9 cellular contexts compared by ENCODE assay signal in genomic region chr4:143403551-143403816, GRCh38.
DNase-seq lines count a peak whose midpoint lies in the region; ATAC-seq, FAIRE-seq and TF ChIP-seq lines count a peak whose summit lies in the region.
"Had no signal": no experiment of that assay in that cellular context is flagged by ENCODE, and none has a peak within 500 bp of the region (broad histone marks: within the 10 kb centered on the region; RNA-seq: fewer than 3 reads in every experiment).

No MANE protein-coding gene starts in this region.

- TF ChIP-seq POLR2A in endothelial cell of umbilical vein (IDR thresholded peaks at IDR 0.05; ENCODE audit: low read depth, low read length) = no peak
- TF ChIP-seq POLR2A in adrenal gland (IDR thresholded peaks at IDR 0.05) = no peak

- H3K4me1 Mint-ChIP-seq in MCF 10A (ENCODE audit: insufficient read depth, unreplicated experiment) = peaks cover 15% of the 10 kb centered on the region

- 37 to 45% (median 42%) methylated on average over 4 of the region's 4 CpGs for WGBS in adrenal gland, 4 donors

- H3K9ac ChIP-seq in endothelial cell of umbilical vein (replicated peaks; ENCODE audit: extremely low read depth, insufficient read depth, low read length) (no peak overlapping the region), subcutaneous abdominal adipose tissue (ENCODE audit: low read length in 5 of 5) (no peak overlapping the region)

- H3K27ac Mint-ChIP-seq in MCF 10A (ENCODE audit: low read depth, unreplicated experiment) = no peak overlapping the region

- no peaks in the 10 kb centered on the region for H3K27me3 ChIP-seq in endothelial cell of umbilical vein (ENCODE audit: control insufficient read depth in 2 of 2, insufficient read depth in 2 of 2, low read length in 2 of 2)
- no peaks in the 10 kb centered on the region for H3K27me3 ChIP-seq in subcutaneous abdominal adipose tissue (ENCODE audit: control insufficient read depth in 5 of 5, insufficient read depth in 4 of 5, low read length in 5 of 5)
- H3K27me3 ChIP-seq in adrenal gland = no peaks in the 10 kb centered on the region

- H3K36me3 ChIP-seq in OCI-LY7 (ENCODE audit: insufficient read depth, low read length) (peaks cover 13% of the 10 kb centered on the region; the same call in 1 of the 2 replicates), endothelial cell of umbilical vein (ENCODE audit: control insufficient read depth in 2 of 2, extremely low read depth in 1 of 2, insufficient read depth in 2 of 2, low read length in 2 of 2) (no peaks in the 10 kb centered on the region), subcutaneous abdominal adipose tissue (ENCODE audit: control insufficient read depth in 5 of 5, insufficient read depth in 5 of 5, low read length in 5 of 5) (no peaks in the 10 kb centered on the region), adrenal gland (replicated peaks in 1 of 2) (no peaks in the 10 kb centered on the region)

- H3K27me3 Mint-ChIP-seq in MCF 10A (ENCODE audit: insufficient read depth, unreplicated experiment) = no peaks in the 10 kb centered on the region

- H3K4me3 ChIP-seq in OCI-LY7 (ENCODE audit: low read depth, low read length, poor library complexity, severe bottlenecking) (peak overlapping the region; percentile 60), endothelial cell of umbilical vein (replicated peaks in 1 of 3; ENCODE audit: insufficient read depth in 1 of 3, low read depth in 1 of 3, low read length in 3 of 3) (no peak overlapping the region), subcutaneous abdominal adipose tissue (ENCODE audit: low read depth in 1 of 5, low read length in 5 of 5) (peak overlapping the region in 2 of 5 donors; percentile 23 to 32), adrenal gland (no peak overlapping the region)

- ATAC-seq in HG03520 (IDR thresholded peaks at IDR 0.05; ENCODE audit: unreplicated experiment) = no peak

- BruUV-seq in OCI-LY7 (replicated peaks; lab: Mats Ljungman, UMichigan) = no TSS peak
- BruUV-seq in endothelial cell of umbilical vein (replicated peaks; lab: Mats Ljungman, UMichigan) = no TSS peak
- BruUV-seq in MCF 10A (replicated peaks; lab: Mats Ljungman, UMichigan) = no TSS peak

- H3K36me3 Mint-ChIP-seq in MCF 10A (ENCODE audit: insufficient read depth, unreplicated experiment) = no peaks in the 10 kb centered on the region

- no peak; the same call in 1 of the 2 replicates for TF ChIP-seq CTCF in OCI-LY7 (conservative IDR thresholded peaks at IDR 0.05; ENCODE audit: low read length)
- no peak for TF ChIP-seq CTCF in endothelial cell of umbilical vein (IDR thresholded peaks at IDR 0.05; ENCODE audit: extremely low read depth in 1 of 2, insufficient read depth in 1 of 2, low read depth in 1 of 2, low read length in 2 of 2)
- TF ChIP-seq CTCF in adrenal gland (IDR thresholded peaks at IDR 0.05) = no peak
- no peak for TF ChIP-seq CTCF in MCF 10A (IDR thresholded peaks at IDR 0.05; ENCODE audit: unreplicated experiment)

- H4K20me1 ChIP-seq in OCI-LY7 (ENCODE audit: insufficient read depth, low read length) (no peaks in the 10 kb centered on the region), endothelial cell of umbilical vein (replicated peaks; ENCODE audit: control insufficient read depth, extremely low read depth, insufficient read depth, low read length) (peaks cover 2% of the 10 kb centered on the region)

- intact Hi-C loops in OCI-LY7 (cut with micrococcal nuclease; ENCODE audit: unreplicated experiment) = loop anchor here (1.0 to 5.0 kb wide), 4 partner anchors 26 to 216 kb away; no protein-coding TSS in a partner anchor
- intact Hi-C loops in endothelial cell of umbilical vein (cut with micrococcal nuclease) = loop anchor here (2.0 kb wide), 1 partner anchor 35 kb away; no protein-coding TSS in a partner anchor
- intact Hi-C loops in adrenal gland (cut with DNase I) = no loop called here
- intact Hi-C loops in MCF 10A (cut with micrococcal nuclease) = no loop called here

- H3K4me1 ChIP-seq in OCI-LY7 (ENCODE audit: insufficient read depth, low read length, poor library complexity, severe bottlenecking) (peaks cover 99% of the 10 kb centered on the region), endothelial cell of umbilical vein (ENCODE audit: control insufficient read depth, extremely low read depth, insufficient read depth, low read length) (peaks cover 37% of the 10 kb centered on the region), subcutaneous abdominal adipose tissue (ENCODE audit: control insufficient read depth in 5 of 5, insufficient read depth in 5 of 5, low read length in 5 of 5) (peaks cover 4 to 56% (median 55%) of the 10 kb centered on the region in 5 donors), adrenal gland (replicated peaks in 1 of 2) (peaks cover 26 to 78% of the 10 kb centered on the region in 2 donors)

- H3K4me2 ChIP-seq in OCI-LY7 (ENCODE audit: low read length) = peak overlapping the region; percentile 58
- peak overlapping the region; percentile 47 for H3K4me2 ChIP-seq in endothelial cell of umbilical vein (ENCODE audit: insufficient read depth, low read length)

- DNase-seq in GM18507 (ENCODE audit: extremely low spot score, insufficient read length, low read depth) (no peak), OCI-LY7 (ENCODE audit: low spot score) (peak; percentile 80), endothelial cell of umbilical vein (ENCODE audit: low read depth, low spot score) (no peak), adrenal gland (no peak), MCF 10A (ENCODE audit: unreplicated experiment) (no peak)
- DNase-seq: islet precursor cell, NCI-H1105 treated with DMSO at 0.1 percent for 48 hours had no signal

- H3K9me3 ChIP-seq in OCI-LY7 (ENCODE audit: low read length) = no peaks in the 10 kb centered on the region
- no peaks in the 10 kb centered on the region for H3K9me3 ChIP-seq in endothelial cell of umbilical vein (replicated peaks; ENCODE audit: control insufficient read depth, insufficient read depth, low read length)
- no peaks in the 10 kb centered on the region for H3K9me3 ChIP-seq in subcutaneous abdominal adipose tissue (ENCODE audit: control insufficient read depth in 5 of 5, low read length in 5 of 5)
- no peaks in the 10 kb centered on the region for H3K9me3 ChIP-seq in adrenal gland (replicated peaks in 1 of 3)

- H3K9me1 ChIP-seq in endothelial cell of umbilical vein (replicated peaks; ENCODE audit: control insufficient read depth, extremely low read depth, insufficient read depth, low read length) = no peaks in the 10 kb centered on the region

- H3K79me2 ChIP-seq in OCI-LY7 (ENCODE audit: insufficient read depth, low read depth, low read length) (peaks cover 92% of the 10 kb centered on the region; the same call in 1 of the 2 replicates), endothelial cell of umbilical vein (ENCODE audit: control insufficient read depth, insufficient read depth, low read length) (no peaks in the 10 kb centered on the region)

- no peaks in the 10 kb centered on the region for H3K9me2 ChIP-seq in OCI-LY7 (ENCODE audit: insufficient read depth, low read length)

- POLR2A ChIA-PET in OCI-LY7 (lab: Charles Lee) = interaction anchor here (0.8 to 5.3 kb wide), 22 partner anchors 8 to 206 kb away, joined by 3 to 152 read pairs (median 4); partner anchors contain the start of gene GAB1
- POLR2A ChIA-PET in endothelial cell of umbilical vein (lab: Charles Lee) = no interaction called here
- POLR2A ChIA-PET in MCF 10A (lab: Yijun Ruan, JAX) = interaction anchor here (1.2 to 1.3 kb wide), 2 partner anchors 14 to 67 kb away, joined by 3 read pairs; partner anchors contain the start of gene GAB1

- no peak overlapping the region for H3K4me3 Mint-ChIP-seq in MCF 10A (ENCODE audit: unreplicated experiment)

- CTCF ChIA-PET in OCI-LY7 (lab: Charles Lee; ENCODE audit: unreplicated experiment) = interaction anchor here (0.9 to 1.5 kb wide), 3 partner anchors 11 to 81 kb away, joined by 3 to 7 read pairs (median 3); no protein-coding TSS in a partner anchor
- CTCF ChIA-PET in endothelial cell of umbilical vein (lab: Charles Lee) = interaction anchor here (0.7 to 1.3 kb wide), 3 partner anchors 29 to 66 kb away, joined by 3 read pairs; no protein-coding TSS in a partner anchor
- CTCF ChIA-PET in MCF 10A (lab: Yijun Ruan, JAX) = interaction anchor here (0.6 to 1.4 kb wide), 2 partner anchors 201 to 470 kb away, joined by 4 read pairs; no protein-coding TSS in a partner anchor

- no peaks in the 10 kb centered on the region for H3K9me3 Mint-ChIP-seq in MCF 10A (ENCODE audit: unreplicated experiment)

- peak overlapping the region; percentile 7; the same call in 1 of the 2 replicates for H2AFZ ChIP-seq in OCI-LY7 (ENCODE audit: low read length)
- H2AFZ ChIP-seq in endothelial cell of umbilical vein (ENCODE audit: low read depth, low read length) = no peak overlapping the region

- peak overlapping the region; percentile 97 for H3K27ac ChIP-seq in OCI-LY7 (ENCODE audit: low read depth, low read length, poor library complexity, severe bottlenecking)
- no peak overlapping the region for H3K27ac ChIP-seq in endothelial cell of umbilical vein (ENCODE audit: insufficient read depth, low read depth, low read length)
- H3K27ac ChIP-seq in subcutaneous abdominal adipose tissue (ENCODE audit: low read depth, low read length) = peak overlapping the region; percentile 82
- H3K27ac ChIP-seq in adrenal gland = peak overlapping the region in 1 of 5 donors; percentile 33

- dilution Hi-C loops in endothelial cell of umbilical vein (cut with MboI; ENCODE audit: extremely low pct_ligation_motif_present, low sequenced_read_pairs) = no loop called here

- FAIRE-seq in GM18507 (lab: Jason Lieb, UNC) (peak; percentile 69), endothelial cell of umbilical vein (lab: Jason Lieb, UNC) (no peak)

TF ChIP-seq in endothelial cell of umbilical vein, 7 proteins besides CTCF, POLR2A, EP300 and RAD21:
- TF ChIP-seq MAX (IDR thresholded peaks at IDR 0.05; ENCODE audit: insufficient read depth, insufficient read length) (no peak), POLR2AphosphoS5 (IDR thresholded peaks at IDR 0.05; ENCODE audit: insufficient read depth, low read depth, low read length) (no peak), EZH2 (IDR thresholded peaks at IDR 0.05; ENCODE audit: borderline replicate concordance, low read depth, low read length, severe bottlenecking) (no peak), FOS (IDR thresholded peaks at IDR 0.05; ENCODE audit: borderline replicate concordance, insufficient read depth, low read length) (no peak), GATA2 (IDR thresholded peaks at IDR 0.05; ENCODE audit: insufficient read depth, insufficient read length, low read depth, low read length) (no peak), MYC (IDR thresholded peaks at IDR 0.05; ENCODE audit: low read depth, low read length) (no peak), JUN (IDR thresholded peaks at IDR 0.05; ENCODE audit: borderline replicate concordance, insufficient read depth, insufficient read length, low read depth) (no peak)

Comparison
In these comparisons a context has a peak if more than half of its experiments do, and no peak if none do; other contexts are left out.
1. intact Hi-C loops: an anchor here in OCI-LY7 (1.0 to 5.0 kb wide) and endothelial cell of umbilical vein (2.0 kb wide); none called in adrenal gland and MCF 10A.